Comparison of ENCODE assay signal across 17 cellular contexts in the genomic region with DNA sequence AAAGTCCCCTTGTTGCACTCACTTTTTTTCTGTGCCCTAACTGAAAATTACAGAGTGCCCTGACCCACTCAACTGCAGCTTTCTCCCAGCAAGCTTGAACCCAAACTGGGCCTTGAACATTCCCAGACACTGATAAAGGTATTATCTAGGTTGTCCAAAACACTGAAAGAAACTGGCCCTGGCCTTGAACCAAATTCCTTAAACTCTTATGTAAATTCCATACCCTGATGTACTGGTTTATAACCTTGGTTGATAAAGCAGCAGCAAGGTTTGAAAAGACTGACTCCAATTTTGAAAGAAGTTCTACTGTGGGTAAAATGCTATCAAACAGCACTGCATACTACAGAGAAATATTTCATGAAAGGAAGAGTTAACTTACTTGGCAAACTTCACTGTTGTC.
DNase-seq lines count a peak whose midpoint lies in the region; FAIRE-seq and TF ChIP-seq lines count a peak whose summit lies in the region.
"Had no signal": no experiment of that assay in that cellular context is flagged by ENCODE, and none has a peak within 500 bp of the region (broad histone marks: within the 10 kb centered on the region; RNA-seq: fewer than 3 reads in every experiment).

No MANE protein-coding gene starts in this region.

- no peaks in the 10 kb centered on the region for H3K9me3 Mint-ChIP-seq in astrocyte (ENCODE audit: unreplicated experiment)
- peaks cover 9% of the 10 kb centered on the region for H3K9me3 Mint-ChIP-seq in osteocyte (ENCODE audit: unreplicated experiment)
- no peaks in the 10 kb centered on the region for H3K9me3 Mint-ChIP-seq in CD8-positive, alpha-beta memory T cell
- H3K9me3 Mint-ChIP-seq: CD4-positive, CD25-positive, alpha-beta regulatory T cell had no signal

- TF ChIP-seq CTCF in astrocyte (IDR thresholded peaks at IDR 0.05; ENCODE audit: insufficient read depth, low read depth, low read length) (no peak), fibroblast of the aortic adventitia (IDR thresholded peaks at IDR 0.05; ENCODE audit: insufficient read depth, low read length) (no peak), osteocyte (IDR thresholded peaks at IDR 0.05) (no peak)

- no peaks in the 10 kb centered on the region for H3K9me3 ChIP-seq in astrocyte (ENCODE audit: insufficient read depth, low read depth, low read length)
- no peaks in the 10 kb centered on the region for H3K9me3 ChIP-seq in CD8-positive, alpha-beta memory T cell (ENCODE audit: low read length)
- H3K9me3 ChIP-seq: HAP-1 had no signal

- H3K27ac Mint-ChIP-seq in astrocyte (ENCODE audit: unreplicated experiment) = no peak overlapping the region
- no peak overlapping the region for H3K27ac Mint-ChIP-seq in osteocyte (ENCODE audit: unreplicated experiment)
- no peak overlapping the region for H3K27ac Mint-ChIP-seq in CD8-positive, alpha-beta memory T cell
- H3K27ac Mint-ChIP-seq: CD4-positive, CD25-positive, alpha-beta regulatory T cell had no signal

- no peak overlapping the region for H2AFZ ChIP-seq in astrocyte (ENCODE audit: low read depth, low read length)

- H3K36me3 Mint-ChIP-seq in astrocyte (ENCODE audit: low read depth, unreplicated experiment) (no peaks in the 10 kb centered on the region), osteocyte (ENCODE audit: unreplicated experiment) (no peaks in the 10 kb centered on the region)
- peaks cover 0 to 2% (median 0%) of the 10 kb centered on the region in 3 donors for H3K36me3 Mint-ChIP-seq in CD8-positive, alpha-beta memory T cell
- H3K36me3 Mint-ChIP-seq: CD4-positive, CD25-positive, alpha-beta regulatory T cell had no signal

- no peaks in the 10 kb centered on the region for H4K20me1 ChIP-seq in astrocyte (ENCODE audit: insufficient read depth, low read length)
- H4K20me1 ChIP-seq: BLaER1 treated with 17β-estradiol and CSF1 and Interleukin-3, amounts not matched to agents 10 nM and 100 nM had no signal

- H3K27ac ChIP-seq in astrocyte (ENCODE audit: low read depth, low read length) = no peak overlapping the region
- H3K27ac ChIP-seq in CD8-positive, alpha-beta memory T cell (ENCODE audit: low read depth, low read length) = no peak overlapping the region
- H3K27ac ChIP-seq: BLaER1 treated with 17β-estradiol and CSF1 and Interleukin-3, amounts not matched to agents 10 nM and 100 nM had no signal

- no peaks in the 10 kb centered on the region for H3K4me1 ChIP-seq in astrocyte (ENCODE audit: insufficient read depth, low read length)
- no peaks in the 10 kb centered on the region for H3K4me1 ChIP-seq in CD8-positive, alpha-beta memory T cell (ENCODE audit: insufficient read depth, low read length)
- H3K4me1 ChIP-seq: BLaER1 treated with 17β-estradiol and CSF1 and Interleukin-3, amounts not matched to agents 10 nM and 100 nM; HAP-1 had no signal

- CTCF ChIA-PET in CD8-positive, alpha-beta memory T cell (lab: Charles Lee) = no interaction called here

- H3K4me1 Mint-ChIP-seq in astrocyte (ENCODE audit: low read depth, unreplicated experiment) (no peaks in the 10 kb centered on the region), osteocyte (ENCODE audit: unreplicated experiment) (no peaks in the 10 kb centered on the region)
- H3K4me1 Mint-ChIP-seq in CD8-positive, alpha-beta memory T cell = no peaks in the 10 kb centered on the region
- H3K4me1 Mint-ChIP-seq: CD4-positive, CD25-positive, alpha-beta regulatory T cell had no signal

- FAIRE-seq in GM19239 (lab: Jason Lieb, UNC) (peak; percentile 72), astrocyte (lab: Jason Lieb, UNC) (no peak), RCC 7860 (lab: Jason Lieb, UNC) (no peak)
- FAIRE-seq: GM12878, GM18507 had no signal

- H3K4me3 Mint-ChIP-seq in astrocyte (ENCODE audit: unreplicated experiment) = no peak overlapping the region
- no peak overlapping the region for H3K4me3 Mint-ChIP-seq in osteocyte (ENCODE audit: unreplicated experiment)
- no peak overlapping the region for H3K4me3 Mint-ChIP-seq in CD8-positive, alpha-beta memory T cell
- H3K4me3 Mint-ChIP-seq: CD4-positive, CD25-positive, alpha-beta regulatory T cell had no signal

- DNase-seq in GM19239 (ENCODE audit: insufficient read length, low spot score) (no peak), astrocyte (ENCODE audit: low read depth) (peak; percentile 6), fibroblast of the aortic adventitia (ENCODE audit: low read depth) (peak; percentile 37), osteocyte (ENCODE audit: extremely low spot score, unreplicated experiment) (peak; percentile 13), RCC 7860 (ENCODE audit: low spot score) (no peak), occipital lobe (lab: John Stamatoyannopoulos, UW) (no peak), NCI-H1105 treated with DMSO at 0.1 percent for 48 hours (lab: John Stamatoyannopoulos, UW) (no peak)
- no peak for DNase-seq in CD8-positive, alpha-beta memory T cell
- DNase-seq: ACHN; Calu3; CD4-positive, CD25-positive, alpha-beta regulatory T cell; DMS 273 treated with DMSO at 0.1 percent for 48 hours; GOT3 had no signal

- H3K27me3 ChIP-seq in astrocyte (ENCODE audit: insufficient read depth, low read length) = no peaks in the 10 kb centered on the region
- no peaks in the 10 kb centered on the region for H3K27me3 ChIP-seq in CD8-positive, alpha-beta memory T cell (ENCODE audit: insufficient read depth, low read length, poor library complexity, severe bottlenecking)

- H3K9ac ChIP-seq in astrocyte (ENCODE audit: low read length) = no peak overlapping the region
- H3K9ac ChIP-seq: BLaER1 treated with 17β-estradiol and CSF1 and Interleukin-3, amounts not matched to agents 10 nM and 100 nM had no signal

- H3K36me3 ChIP-seq in astrocyte (ENCODE audit: insufficient read depth, low read length) = no peaks in the 10 kb centered on the region
- H3K36me3 ChIP-seq in CD8-positive, alpha-beta memory T cell (ENCODE audit: insufficient read depth, low read length) = no peaks in the 10 kb centered on the region
- H3K36me3 ChIP-seq: BLaER1 treated with 17β-estradiol and CSF1 and Interleukin-3, amounts not matched to agents 10 nM and 100 nM; HAP-1 had no signal

- POLR2A ChIA-PET in CD8-positive, alpha-beta memory T cell (lab: Charles Lee) = no interaction called here

- H3K27me3 Mint-ChIP-seq in astrocyte (ENCODE audit: low read depth, unreplicated experiment) = no peaks in the 10 kb centered on the region
- no peaks in the 10 kb centered on the region for H3K27me3 Mint-ChIP-seq in osteocyte (ENCODE audit: unreplicated experiment)
- peaks cover 10 to 17% of the 10 kb centered on the region in 2 donors for H3K27me3 Mint-ChIP-seq in CD8-positive, alpha-beta memory T cell

- no peak overlapping the region for H3K4me2 ChIP-seq in astrocyte (ENCODE audit: low read length)
- H3K4me2 ChIP-seq: BLaER1 treated with 17β-estradiol and CSF1 and Interleukin-3, amounts not matched to agents 10 nM and 100 nM had no signal

- no peaks in the 10 kb centered on the region for H3K79me2 ChIP-seq in astrocyte (ENCODE audit: insufficient read depth, low read length)

- H3K4me3 ChIP-seq in astrocyte (ENCODE audit: insufficient read depth, low read depth, low read length) (no peak overlapping the region), fibroblast of the aortic adventitia (ENCODE audit: low read depth, low read length) (no peak overlapping the region)
- H3K4me3 ChIP-seq in CD8-positive, alpha-beta memory T cell (ENCODE audit: low read length) = no peak overlapping the region
- H3K4me3 ChIP-seq: BLaER1 treated with 17β-estradiol and CSF1 and Interleukin-3, amounts not matched to agents 10 nM and 100 nM; GM12878; HAP-1 had no signal

Comparison
In these comparisons a context has a peak if more than half of its experiments do, and no peak if none do; other contexts are left out.
1. DNase-seq: peak in astrocyte (single experiment), fibroblast of the aortic adventitia (single experiment) and osteocyte (single experiment); none in GM19239 (single experiment), RCC 7860 (single experiment), occipital lobe (single experiment), NCI-H1105 treated with DMSO at 0.1 percent for 48 hours (single experiment) and CD8-positive, alpha-beta memory T cell (0 of 5).